2 cellular contexts compared by ENCODE assay signal in genomic region chr18:634551-635045, GRCh38.
TF ChIP-seq lines count a peak whose summit lies in the region.

No MANE protein-coding gene starts in this region.

TF ChIP-seq in HCT116, 20 proteins besides CTCF, POLR2A, EP300 and RAD21:
- TF ChIP-seq ZNF274 (IDR thresholded peaks at IDR 0.05; ENCODE audit: low read depth, low read length) (no peak), TCF7L2 (IDR thresholded peaks at IDR 0.05; ENCODE audit: borderline replicate concordance, extremely low read depth, insufficient read depth, insufficient read length) (no peak), CEBPB (IDR thresholded peaks at IDR 0.05; ENCODE audit: low read depth) (no peak), ATF3 (IDR thresholded peaks at IDR 0.05) (no peak), EGR1 (IDR thresholded peaks at IDR 0.05; ENCODE audit: low read depth) (no peak), YY1 (IDR thresholded peaks at IDR 0.05; ENCODE audit: extremely low read depth, insufficient replicate concordance, low read depth, low read length) (no peak), MAX (IDR thresholded peaks at IDR 0.05) (no peak)
- TF ChIP-seq, protein P1, sequence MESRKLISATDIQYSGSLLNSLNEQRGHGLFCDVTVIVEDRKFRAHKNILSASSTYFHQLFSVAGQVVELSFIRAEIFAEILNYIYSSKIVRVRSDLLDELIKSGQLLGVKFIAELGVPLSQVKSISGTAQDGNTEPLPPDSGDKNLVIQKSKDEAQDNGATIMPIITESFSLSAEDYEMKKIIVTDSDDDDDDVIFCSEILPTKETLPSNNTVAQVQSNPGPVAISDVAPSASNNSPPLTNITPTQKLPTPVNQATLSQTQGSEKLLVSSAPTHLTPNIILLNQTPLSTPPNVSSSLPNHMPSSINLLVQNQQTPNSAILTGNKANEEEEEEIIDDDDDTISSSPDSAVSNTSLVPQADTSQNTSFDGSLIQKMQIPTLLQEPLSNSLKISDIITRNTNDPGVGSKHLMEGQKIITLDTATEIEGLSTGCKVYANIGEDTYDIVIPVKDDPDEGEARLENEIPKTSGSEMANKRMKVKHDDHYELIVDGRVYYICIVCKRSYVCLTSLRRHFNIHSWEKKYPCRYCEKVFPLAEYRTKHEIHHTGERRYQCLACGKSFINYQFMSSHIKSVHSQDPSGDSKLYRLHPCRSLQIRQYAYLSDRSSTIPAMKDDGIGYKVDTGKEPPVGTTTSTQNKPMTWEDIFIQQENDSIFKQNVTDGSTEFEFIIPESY (IDR thresholded peaks at IDR 0.05; ENCODE audit: extremely low read depth, insufficient replicate concordance, low read length): no peak
TF ChIP-seq in HCT116: peak in this region for 0.

TF ChIP-seq in WTC11, 78 proteins besides CTCF, POLR2A, EP300 and RAD21 (continued from another document):
- TF ChIP-seq PRDM15 (CRISPR knock-in tag; IDR thresholded peaks at IDR 0.05) (no peak), ZNF232 (CRISPR knock-in tag; IDR thresholded peaks at IDR 0.05) (no peak), IRF1 (CRISPR knock-in tag; IDR thresholded peaks at IDR 0.05) (no peak), FOXJ3 (CRISPR knock-in tag; IDR thresholded peaks at IDR 0.05; ENCODE audit: borderline replicate concordance) (no peak), HMGA2 (CRISPR knock-in tag; IDR thresholded peaks at IDR 0.05) (no peak), ZNF219 (CRISPR knock-in tag; IDR thresholded peaks at IDR 0.05; ENCODE audit: borderline replicate concordance) (no peak), ZNF671 (CRISPR knock-in tag; IDR thresholded peaks at IDR 0.05) (no peak), ZMAT4 (CRISPR knock-in tag; IDR thresholded peaks at IDR 0.05) (no peak), FOXP1 (CRISPR knock-in tag; IDR thresholded peaks at IDR 0.05; ENCODE audit: borderline replicate concordance) (no peak), JUN (CRISPR knock-in tag; IDR thresholded peaks at IDR 0.05) (no peak), ZNF263 (CRISPR knock-in tag; IDR thresholded peaks at IDR 0.05; ENCODE audit: low read depth) (no peak), TEAD1 (CRISPR knock-in tag; IDR thresholded peaks at IDR 0.05) (peak; percentile 52; the same call in 1 of the 2 replicates), TCF7 (CRISPR knock-in tag; IDR thresholded peaks at IDR 0.05; ENCODE audit: low read depth) (no peak), MYBL2 (CRISPR knock-in tag; IDR thresholded peaks at IDR 0.05) (0 out of 2 replicates have a peak, but pooled peaks have one; percentile 16), NR1H2 (CRISPR knock-in tag; IDR thresholded peaks at IDR 0.05) (no peak), RORB (CRISPR knock-in tag; IDR thresholded peaks at IDR 0.05) (no peak), EMX1 (CRISPR knock-in tag; IDR thresholded peaks at IDR 0.05) (no peak), ATF6 (CRISPR knock-in tag; IDR thresholded peaks at IDR 0.05) (no peak), AR (CRISPR knock-in tag; IDR thresholded peaks at IDR 0.05) (no peak)
- TF ChIP-seq, protein P2, sequence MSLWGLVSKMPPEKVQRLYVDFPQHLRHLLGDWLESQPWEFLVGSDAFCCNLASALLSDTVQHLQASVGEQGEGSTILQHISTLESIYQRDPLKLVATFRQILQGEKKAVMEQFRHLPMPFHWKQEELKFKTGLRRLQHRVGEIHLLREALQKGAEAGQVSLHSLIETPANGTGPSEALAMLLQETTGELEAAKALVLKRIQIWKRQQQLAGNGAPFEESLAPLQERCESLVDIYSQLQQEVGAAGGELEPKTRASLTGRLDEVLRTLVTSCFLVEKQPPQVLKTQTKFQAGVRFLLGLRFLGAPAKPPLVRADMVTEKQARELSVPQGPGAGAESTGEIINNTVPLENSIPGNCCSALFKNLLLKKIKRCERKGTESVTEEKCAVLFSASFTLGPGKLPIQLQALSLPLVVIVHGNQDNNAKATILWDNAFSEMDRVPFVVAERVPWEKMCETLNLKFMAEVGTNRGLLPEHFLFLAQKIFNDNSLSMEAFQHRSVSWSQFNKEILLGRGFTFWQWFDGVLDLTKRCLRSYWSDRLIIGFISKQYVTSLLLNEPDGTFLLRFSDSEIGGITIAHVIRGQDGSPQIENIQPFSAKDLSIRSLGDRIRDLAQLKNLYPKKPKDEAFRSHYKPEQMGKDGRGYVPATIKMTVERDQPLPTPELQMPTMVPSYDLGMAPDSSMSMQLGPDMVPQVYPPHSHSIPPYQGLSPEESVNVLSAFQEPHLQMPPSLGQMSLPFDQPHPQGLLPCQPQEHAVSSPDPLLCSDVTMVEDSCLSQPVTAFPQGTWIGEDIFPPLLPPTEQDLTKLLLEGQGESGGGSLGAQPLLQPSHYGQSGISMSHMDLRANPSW (CRISPR knock-in tag; conservative IDR thresholded peaks at IDR 0.05; ENCODE audit: low read depth): no peak
- TF ChIP-seq, protein P3, sequence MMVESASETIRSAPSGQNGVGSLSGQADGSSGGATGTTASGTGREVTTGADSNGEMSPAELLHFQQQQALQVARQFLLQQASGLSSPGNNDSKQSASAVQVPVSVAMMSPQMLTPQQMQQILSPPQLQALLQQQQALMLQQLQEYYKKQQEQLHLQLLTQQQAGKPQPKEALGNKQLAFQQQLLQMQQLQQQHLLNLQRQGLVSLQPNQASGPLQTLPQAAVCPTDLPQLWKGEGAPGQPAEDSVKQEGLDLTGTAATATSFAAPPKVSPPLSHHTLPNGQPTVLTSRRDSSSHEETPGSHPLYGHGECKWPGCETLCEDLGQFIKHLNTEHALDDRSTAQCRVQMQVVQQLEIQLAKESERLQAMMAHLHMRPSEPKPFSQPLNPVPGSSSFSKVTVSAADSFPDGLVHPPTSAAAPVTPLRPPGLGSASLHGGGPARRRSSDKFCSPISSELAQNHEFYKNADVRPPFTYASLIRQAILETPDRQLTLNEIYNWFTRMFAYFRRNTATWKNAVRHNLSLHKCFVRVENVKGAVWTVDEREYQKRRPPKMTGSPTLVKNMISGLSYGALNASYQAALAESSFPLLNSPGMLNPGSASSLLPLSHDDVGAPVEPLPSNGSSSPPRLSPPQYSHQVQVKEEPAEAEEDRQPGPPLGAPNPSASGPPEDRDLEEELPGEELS (CRISPR knock-in tag; IDR thresholded peaks at IDR 0.05): peak; percentile 24; the same call in 1 of the 2 replicates
- TF ChIP-seq, protein P4, sequence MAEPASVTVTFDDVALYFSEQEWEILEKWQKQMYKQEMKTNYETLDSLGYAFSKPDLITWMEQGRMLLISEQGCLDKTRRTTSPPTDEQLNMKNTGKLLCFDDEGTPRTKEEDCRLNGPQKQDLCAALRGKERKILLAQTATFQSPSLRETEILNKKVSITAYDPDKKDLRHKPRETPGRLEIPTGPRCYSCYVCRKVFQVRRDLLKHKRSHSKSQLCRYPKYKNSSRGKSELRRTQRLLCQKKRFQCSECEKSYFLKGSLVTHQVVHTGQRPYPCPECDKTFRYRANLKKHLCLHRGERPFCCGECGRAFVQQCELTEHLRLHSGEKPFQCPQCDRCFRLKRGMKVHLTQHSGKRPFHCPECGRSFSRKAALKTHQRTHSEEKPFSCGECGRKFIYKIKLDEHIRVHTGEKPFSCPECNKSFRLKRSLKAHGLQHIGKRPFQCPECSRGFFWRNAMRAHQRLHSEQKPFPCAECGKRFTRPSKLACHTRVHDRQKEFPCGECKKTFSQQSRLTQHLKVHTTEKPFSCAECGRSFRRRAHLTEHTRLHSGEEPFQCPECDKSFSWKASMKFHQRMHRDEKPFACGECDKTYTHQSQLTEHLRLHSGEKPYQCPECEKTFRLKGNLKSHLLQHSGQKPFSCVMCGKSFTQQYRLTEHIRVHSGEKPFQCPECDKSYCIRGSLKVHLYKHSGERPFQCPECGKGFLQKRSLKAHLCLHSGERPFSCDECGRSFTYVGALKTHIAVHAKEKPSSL (CRISPR knock-in tag; conservative IDR thresholded peaks at IDR 0.05): no peak
TF ChIP-seq in WTC11: peak in this region for 4.
